1 cellular context compared by ENCODE assay signal in the genomic region with DNA sequence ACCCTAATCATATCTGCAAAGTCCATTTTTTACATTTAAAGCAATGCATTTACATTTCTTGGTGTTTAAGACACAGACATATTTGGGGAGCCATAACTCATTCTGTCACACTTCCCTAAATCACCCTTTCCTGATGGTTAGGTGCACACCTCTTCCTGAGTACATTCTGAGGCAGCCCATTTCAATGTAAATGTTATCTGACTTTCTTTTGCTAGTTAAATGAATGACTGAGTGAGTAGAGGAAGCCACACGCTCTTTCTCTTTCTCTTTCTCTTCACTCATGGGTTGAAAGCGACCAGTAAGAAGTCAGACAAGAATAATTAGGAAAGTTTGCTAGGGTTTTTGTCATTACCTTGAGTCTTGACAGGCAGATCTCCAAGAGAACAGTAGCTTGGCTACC.
TF ChIP-seq lines count a peak whose summit lies in the region.

No MANE protein-coding gene starts in this region.

TF ChIP-seq in GM12878, 131 proteins besides CTCF, POLR2A, EP300 and RAD21 (continued from another document):
- TF ChIP-seq, protein P1, sequence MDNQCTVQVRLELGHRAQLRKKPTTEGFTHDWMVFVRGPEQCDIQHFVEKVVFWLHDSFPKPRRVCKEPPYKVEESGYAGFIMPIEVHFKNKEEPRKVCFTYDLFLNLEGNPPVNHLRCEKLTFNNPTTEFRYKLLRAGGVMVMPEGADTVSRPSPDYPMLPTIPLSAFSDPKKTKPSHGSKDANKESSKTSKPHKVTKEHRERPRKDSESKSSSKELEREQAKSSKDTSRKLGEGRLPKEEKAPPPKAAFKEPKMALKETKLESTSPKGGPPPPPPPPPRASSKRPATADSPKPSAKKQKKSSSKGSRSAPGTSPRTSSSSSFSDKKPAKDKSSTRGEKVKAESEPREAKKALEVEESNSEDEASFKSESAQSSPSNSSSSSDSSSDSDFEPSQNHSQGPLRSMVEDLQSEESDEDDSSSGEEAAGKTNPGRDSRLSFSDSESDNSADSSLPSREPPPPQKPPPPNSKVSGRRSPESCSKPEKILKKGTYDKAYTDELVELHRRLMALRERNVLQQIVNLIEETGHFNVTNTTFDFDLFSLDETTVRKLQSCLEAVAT (IDR thresholded peaks at IDR 0.05), result 0 out of 2 replicates have a peak, but pooled peaks have one; percentile 22
- TF ChIP-seq MEF2A (IDR thresholded peaks at IDR 0.05; ENCODE audit: insufficient read depth, low read depth, low read length) (0 out of 2 replicates have a peak, but pooled peaks have one; percentile 12), RELA (IDR thresholded peaks at IDR 0.05; ENCODE audit: borderline replicate concordance, partially characterized antibody) (no peak), NBN (IDR thresholded peaks at IDR 0.05) (0 out of 2 replicates have a peak, but pooled peaks have one; percentile 31), DPF2 (IDR thresholded peaks at IDR 0.05) (0 out of 2 replicates have a peak, but pooled peaks have one; percentile 5), POLR2AphosphoS2 (IDR thresholded peaks at IDR 0.05; ENCODE audit: low read depth, low read length) (0 out of 2 replicates have a peak, but pooled peaks have one; percentile 31), CREB1 (IDR thresholded peaks at IDR 0.05; ENCODE audit: low read depth) (0 out of 2 replicates have a peak, but pooled peaks have one; percentile 42), ZNF24 (IDR thresholded peaks at IDR 0.05) (peak; percentile 93), RCOR1 (conservative IDR thresholded peaks at IDR 0.05; ENCODE audit: low read depth, low read length) (no peak), RUNX3 (IDR thresholded peaks at IDR 0.05; ENCODE audit: low read length) (peak; percentile 57), SPI1 (IDR thresholded peaks at IDR 0.05; ENCODE audit: borderline replicate concordance, insufficient read depth, low read depth, low read length) (peak; percentile 68), MTA2 (IDR thresholded peaks at IDR 0.05; ENCODE audit: low read depth) (peak; percentile 33), ATF7 (IDR thresholded peaks at IDR 0.05; ENCODE audit: low read depth) (peak; percentile 43)
- TF ChIP-seq, protein P2, sequence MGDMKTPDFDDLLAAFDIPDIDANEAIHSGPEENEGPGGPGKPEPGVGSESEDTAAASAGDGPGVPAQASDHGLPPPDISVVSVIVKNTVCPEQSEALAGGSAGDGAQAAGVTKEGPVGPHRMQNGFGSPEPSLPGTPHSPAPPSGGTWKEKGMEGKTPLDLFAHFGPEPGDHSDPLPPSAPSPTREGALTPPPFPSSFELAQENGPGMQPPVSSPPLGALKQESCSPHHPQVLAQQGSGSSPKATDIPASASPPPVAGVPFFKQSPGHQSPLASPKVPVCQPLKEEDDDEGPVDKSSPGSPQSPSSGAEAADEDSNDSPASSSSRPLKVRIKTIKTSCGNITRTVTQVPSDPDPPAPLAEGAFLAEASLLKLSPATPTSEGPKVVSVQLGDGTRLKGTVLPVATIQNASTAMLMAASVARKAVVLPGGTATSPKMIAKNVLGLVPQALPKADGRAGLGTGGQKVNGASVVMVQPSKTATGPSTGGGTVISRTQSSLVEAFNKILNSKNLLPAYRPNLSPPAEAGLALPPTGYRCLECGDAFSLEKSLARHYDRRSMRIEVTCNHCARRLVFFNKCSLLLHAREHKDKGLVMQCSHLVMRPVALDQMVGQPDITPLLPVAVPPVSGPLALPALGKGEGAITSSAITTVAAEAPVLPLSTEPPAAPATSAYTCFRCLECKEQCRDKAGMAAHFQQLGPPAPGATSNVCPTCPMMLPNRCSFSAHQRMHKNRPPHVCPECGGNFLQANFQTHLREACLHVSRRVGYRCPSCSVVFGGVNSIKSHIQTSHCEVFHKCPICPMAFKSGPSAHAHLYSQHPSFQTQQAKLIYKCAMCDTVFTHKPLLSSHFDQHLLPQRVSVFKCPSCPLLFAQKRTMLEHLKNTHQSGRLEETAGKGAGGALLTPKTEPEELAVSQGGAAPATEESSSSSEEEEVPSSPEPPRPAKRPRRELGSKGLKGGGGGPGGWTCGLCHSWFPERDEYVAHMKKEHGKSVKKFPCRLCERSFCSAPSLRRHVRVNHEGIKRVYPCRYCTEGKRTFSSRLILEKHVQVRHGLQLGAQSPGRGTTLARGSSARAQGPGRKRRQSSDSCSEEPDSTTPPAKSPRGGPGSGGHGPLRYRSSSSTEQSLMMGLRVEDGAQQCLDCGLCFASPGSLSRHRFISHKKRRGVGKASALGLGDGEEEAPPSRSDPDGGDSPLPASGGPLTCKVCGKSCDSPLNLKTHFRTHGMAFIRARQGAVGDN (IDR thresholded peaks at IDR 0.05), result 0 out of 2 replicates have a peak, but pooled peaks have one; percentile 43
- TF ChIP-seq, protein P3, sequence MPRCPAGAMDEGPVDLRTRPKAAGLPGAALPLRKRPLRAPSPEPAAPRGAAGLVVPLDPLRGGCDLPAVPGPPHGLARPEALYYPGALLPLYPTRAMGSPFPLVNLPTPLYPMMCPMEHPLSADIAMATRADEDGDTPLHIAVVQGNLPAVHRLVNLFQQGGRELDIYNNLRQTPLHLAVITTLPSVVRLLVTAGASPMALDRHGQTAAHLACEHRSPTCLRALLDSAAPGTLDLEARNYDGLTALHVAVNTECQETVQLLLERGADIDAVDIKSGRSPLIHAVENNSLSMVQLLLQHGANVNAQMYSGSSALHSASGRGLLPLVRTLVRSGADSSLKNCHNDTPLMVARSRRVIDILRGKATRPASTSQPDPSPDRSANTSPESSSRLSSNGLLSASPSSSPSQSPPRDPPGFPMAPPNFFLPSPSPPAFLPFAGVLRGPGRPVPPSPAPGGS (IDR thresholded peaks at IDR 0.05; ENCODE audit: borderline replicate concordance, insufficient read depth, low read depth, low read length, poor library complexity, severe bottlenecking), result peak; percentile 25
- TF ChIP-seq, protein P4, sequence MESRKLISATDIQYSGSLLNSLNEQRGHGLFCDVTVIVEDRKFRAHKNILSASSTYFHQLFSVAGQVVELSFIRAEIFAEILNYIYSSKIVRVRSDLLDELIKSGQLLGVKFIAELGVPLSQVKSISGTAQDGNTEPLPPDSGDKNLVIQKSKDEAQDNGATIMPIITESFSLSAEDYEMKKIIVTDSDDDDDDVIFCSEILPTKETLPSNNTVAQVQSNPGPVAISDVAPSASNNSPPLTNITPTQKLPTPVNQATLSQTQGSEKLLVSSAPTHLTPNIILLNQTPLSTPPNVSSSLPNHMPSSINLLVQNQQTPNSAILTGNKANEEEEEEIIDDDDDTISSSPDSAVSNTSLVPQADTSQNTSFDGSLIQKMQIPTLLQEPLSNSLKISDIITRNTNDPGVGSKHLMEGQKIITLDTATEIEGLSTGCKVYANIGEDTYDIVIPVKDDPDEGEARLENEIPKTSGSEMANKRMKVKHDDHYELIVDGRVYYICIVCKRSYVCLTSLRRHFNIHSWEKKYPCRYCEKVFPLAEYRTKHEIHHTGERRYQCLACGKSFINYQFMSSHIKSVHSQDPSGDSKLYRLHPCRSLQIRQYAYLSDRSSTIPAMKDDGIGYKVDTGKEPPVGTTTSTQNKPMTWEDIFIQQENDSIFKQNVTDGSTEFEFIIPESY (IDR thresholded peaks at IDR 0.05), result no peak
- TF ChIP-seq, protein P5, sequence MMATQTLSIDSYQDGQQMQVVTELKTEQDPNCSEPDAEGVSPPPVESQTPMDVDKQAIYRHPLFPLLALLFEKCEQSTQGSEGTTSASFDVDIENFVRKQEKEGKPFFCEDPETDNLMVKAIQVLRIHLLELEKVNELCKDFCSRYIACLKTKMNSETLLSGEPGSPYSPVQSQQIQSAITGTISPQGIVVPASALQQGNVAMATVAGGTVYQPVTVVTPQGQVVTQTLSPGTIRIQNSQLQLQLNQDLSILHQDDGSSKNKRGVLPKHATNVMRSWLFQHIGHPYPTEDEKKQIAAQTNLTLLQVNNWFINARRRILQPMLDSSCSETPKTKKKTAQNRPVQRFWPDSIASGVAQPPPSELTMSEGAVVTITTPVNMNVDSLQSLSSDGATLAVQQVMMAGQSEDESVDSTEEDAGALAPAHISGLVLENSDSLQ (IDR thresholded peaks at IDR 0.05), result peak; percentile 76
- TF ChIP-seq, protein P6, sequence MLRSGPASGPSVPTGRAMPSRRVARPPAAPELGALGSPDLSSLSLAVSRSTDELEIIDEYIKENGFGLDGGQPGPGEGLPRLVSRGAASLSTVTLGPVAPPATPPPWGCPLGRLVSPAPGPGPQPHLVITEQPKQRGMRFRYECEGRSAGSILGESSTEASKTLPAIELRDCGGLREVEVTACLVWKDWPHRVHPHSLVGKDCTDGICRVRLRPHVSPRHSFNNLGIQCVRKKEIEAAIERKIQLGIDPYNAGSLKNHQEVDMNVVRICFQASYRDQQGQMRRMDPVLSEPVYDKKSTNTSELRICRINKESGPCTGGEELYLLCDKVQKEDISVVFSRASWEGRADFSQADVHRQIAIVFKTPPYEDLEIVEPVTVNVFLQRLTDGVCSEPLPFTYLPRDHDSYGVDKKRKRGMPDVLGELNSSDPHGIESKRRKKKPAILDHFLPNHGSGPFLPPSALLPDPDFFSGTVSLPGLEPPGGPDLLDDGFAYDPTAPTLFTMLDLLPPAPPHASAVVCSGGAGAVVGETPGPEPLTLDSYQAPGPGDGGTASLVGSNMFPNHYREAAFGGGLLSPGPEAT (IDR thresholded peaks at IDR 0.05; ENCODE audit: low read depth), result peak; percentile 39; the same call in 1 of the 2 replicates
